32 cellular contexts compared by ENCODE assay signal in genomic region chrX:40821780-40822179, GRCh38.
"Had no signal": no experiment of that assay in that cellular context is flagged by ENCODE, and none has a peak within 500 bp of the region (broad histone marks: within the 10 kb centered on the region; RNA-seq: fewer than 3 reads in every experiment).

No MANE protein-coding gene starts in this region.

- DNase-seq: activated CD4-positive, alpha-beta memory T cell treated with anti-CD3 and anti-CD28 coated beads, Interleukin-2, amount 10 ng/mL, durations not matched to agents 7 days and 5 days; activated CD4-positive, alpha-beta T cell treated with anti-CD3 and anti-CD28 coated beads for 1 hour; activated CD4-positive, alpha-beta T cell treated with anti-CD3 and anti-CD28 coated beads for 4 hours; activated CD4-positive, alpha-beta T cell treated with anti-CD3 and anti-CD28 coated beads, Interleukin-2, amount 10 ng/mL, durations not matched to agents 7 days and 5 days; activated CD4-positive, alpha-beta T cell treated with anti-CD3 and anti-CD28 coated beads, Interleukin-2, amount 50 U/mL, for 4 hours; activated CD8-positive, alpha-beta memory T cell treated with anti-CD3 and anti-CD28 coated beads, Interleukin-2, amount 50 U/mL, for 48 hours; activated gamma-delta T cell; activated naive CD4-positive, alpha-beta T cell; activated naive CD4-positive, alpha-beta T cell treated with anti-CD3 and anti-CD28 coated beads, Interleukin-2, amount 10 ng/mL, durations not matched to agents 7 days and 5 days; activated naive CD8-positive, alpha-beta T cell treated with anti-CD3 and anti-CD28 coated beads, Interleukin-2, amount 10 ng/mL, durations not matched to agents 7 days and 5 days; activated T-cell treated with anti-CD3 and anti-CD28 coated beads for 4 hours; activated T-cell treated with anti-CD3 and anti-CD28 coated beads, Interleukin-2, amount 50 U/mL, for 24 hours; activated T-cell treated with anti-CD3 and anti-CD28 coated beads, Interleukin-2, amount 50 U/mL, for 72 hours; amniotic stem cell; anterior cingulate cortex; brain microvascular endothelial cell; cortex of kidney; dermis blood vessel endothelial cell; effector CD4-positive, alpha-beta T cell; effector memory CD8-positive, alpha-beta T cell; erythroblast; esophagus squamous epithelium; foreskin melanocyte; head of caudate nucleus; T-helper 1 cell; T-helper 17 cell; T1000; WERI-Rb-1 had no signal

- ATAC-seq: activated naive CD4-positive, alpha-beta T cell treated with anti-CD3 and anti-CD28 coated beads, Interleukin-2, amount 50 U/mL, for 72 hours; activated T-cell treated with anti-CD3 and anti-CD28 coated beads, Interleukin-2, amount 50 U/mL, for 72 hours; effector memory CD8-positive, alpha-beta T cell; T-helper 17 cell had no signal

- H3K27ac ChIP-seq: brain microvascular endothelial cell, esophagus squamous epithelium, WERI-Rb-1 had no signal

- H3K27ac Mint-ChIP-seq: activated CD4-positive, alpha-beta memory T cell treated with anti-CD3 and anti-CD28 coated beads, Interleukin-2, amount 10 ng/mL, durations not matched to agents 7 days and 5 days; activated CD4-positive, alpha-beta T cell treated with anti-CD3 and anti-CD28 coated beads, Interleukin-2, amount 10 ng/mL, durations not matched to agents 7 days and 5 days; activated naive CD4-positive, alpha-beta T cell treated with anti-CD3 and anti-CD28 coated beads, Interleukin-2, amount 10 ng/mL, durations not matched to agents 7 days and 5 days; activated naive CD4-positive, alpha-beta T cell treated with anti-CD3 and anti-CD28 coated beads, Interleukin-2, amount 50 U/mL, for 72 hours; activated naive CD8-positive, alpha-beta T cell treated with anti-CD3 and anti-CD28 coated beads, Interleukin-2, amount 10 ng/mL, durations not matched to agents 7 days and 5 days; activated T-cell treated with anti-CD3 and anti-CD28 coated beads, Interleukin-2, amount 50 U/mL, for 24 hours; activated T-cell treated with anti-CD3 and anti-CD28 coated beads, Interleukin-2, amount 50 U/mL, for 72 hours; effector memory CD8-positive, alpha-beta T cell; T-helper 17 cell; T-helper 2 cell treated with Interferon-gamma antibody and Interleukin-4, amounts not matched to agents 5 μg/mL and 100 μg/mL, for 36 hours had no signal

- H3K36me3 Mint-ChIP-seq: activated naive CD4-positive, alpha-beta T cell treated with anti-CD3 and anti-CD28 coated beads, Interleukin-2, amount 10 ng/mL, durations not matched to agents 7 days and 5 days; activated naive CD8-positive, alpha-beta T cell treated with anti-CD3 and anti-CD28 coated beads, Interleukin-2, amount 10 ng/mL, durations not matched to agents 7 days and 5 days had no signal

- H3K4me3 ChIP-seq: esophagus squamous epithelium had no signal

- FAIRE-seq: bronchial epithelial cell, colon had no signal

- H3K4me1 Mint-ChIP-seq: activated CD4-positive, alpha-beta memory T cell treated with anti-CD3 and anti-CD28 coated beads, Interleukin-2, amount 10 ng/mL, durations not matched to agents 7 days and 5 days; activated CD4-positive, alpha-beta T cell treated with anti-CD3 and anti-CD28 coated beads, Interleukin-2, amount 10 ng/mL, durations not matched to agents 7 days and 5 days; activated naive CD4-positive, alpha-beta T cell treated with anti-CD3 and anti-CD28 coated beads, Interleukin-2, amount 10 ng/mL, durations not matched to agents 7 days and 5 days; activated naive CD8-positive, alpha-beta T cell treated with anti-CD3 and anti-CD28 coated beads, Interleukin-2, amount 10 ng/mL, durations not matched to agents 7 days and 5 days; T-helper 17 cell had no signal

- H3K27me3 ChIP-seq: brain microvascular endothelial cell had no signal

- H3K9me3 Mint-ChIP-seq: activated CD4-positive, alpha-beta memory T cell treated with anti-CD3 and anti-CD28 coated beads, Interleukin-2, amount 10 ng/mL, durations not matched to agents 7 days and 5 days; activated naive CD4-positive, alpha-beta T cell treated with anti-CD3 and anti-CD28 coated beads, Interleukin-2, amount 50 U/mL, for 72 hours; effector memory CD8-positive, alpha-beta T cell; T-helper 2 cell treated with Interferon-gamma antibody and Interleukin-4, amounts not matched to agents 5 μg/mL and 100 μg/mL, for 36 hours had no signal

- H3K27me3 Mint-ChIP-seq: activated CD4-positive, alpha-beta memory T cell treated with anti-CD3 and anti-CD28 coated beads, Interleukin-2, amount 10 ng/mL, durations not matched to agents 7 days and 5 days; activated CD4-positive, alpha-beta T cell treated with anti-CD3 and anti-CD28 coated beads, Interleukin-2, amount 10 ng/mL, durations not matched to agents 7 days and 5 days; activated naive CD4-positive, alpha-beta T cell treated with anti-CD3 and anti-CD28 coated beads, Interleukin-2, amount 10 ng/mL, durations not matched to agents 7 days and 5 days; activated naive CD8-positive, alpha-beta T cell treated with anti-CD3 and anti-CD28 coated beads, Interleukin-2, amount 10 ng/mL, durations not matched to agents 7 days and 5 days; effector memory CD8-positive, alpha-beta T cell; T-helper 17 cell had no signal

- H3K36me3 ChIP-seq: brain microvascular endothelial cell, esophagus squamous epithelium, WERI-Rb-1 had no signal

- H3K4me3 Mint-ChIP-seq: activated CD4-positive, alpha-beta memory T cell treated with anti-CD3 and anti-CD28 coated beads, Interleukin-2, amount 10 ng/mL, durations not matched to agents 7 days and 5 days; activated CD4-positive, alpha-beta T cell treated with anti-CD3 and anti-CD28 coated beads, Interleukin-2, amount 10 ng/mL, durations not matched to agents 7 days and 5 days; activated naive CD4-positive, alpha-beta T cell treated with anti-CD3 and anti-CD28 coated beads, Interleukin-2, amount 10 ng/mL, durations not matched to agents 7 days and 5 days; activated naive CD8-positive, alpha-beta T cell treated with anti-CD3 and anti-CD28 coated beads, Interleukin-2, amount 10 ng/mL, durations not matched to agents 7 days and 5 days; activated T-cell treated with anti-CD3 and anti-CD28 coated beads, Interleukin-2, amount 50 U/mL, for 24 hours; activated T-cell treated with anti-CD3 and anti-CD28 coated beads, Interleukin-2, amount 50 U/mL, for 72 hours; effector memory CD8-positive, alpha-beta T cell; T-helper 17 cell; T-helper 2 cell treated with Interferon-gamma antibody and Interleukin-4, amounts not matched to agents 5 μg/mL and 100 μg/mL, for 36 hours had no signal

- H3K4me1 ChIP-seq: esophagus squamous epithelium had no signal
